37 cellular contexts compared by ENCODE assay signal in the genomic region with DNA sequence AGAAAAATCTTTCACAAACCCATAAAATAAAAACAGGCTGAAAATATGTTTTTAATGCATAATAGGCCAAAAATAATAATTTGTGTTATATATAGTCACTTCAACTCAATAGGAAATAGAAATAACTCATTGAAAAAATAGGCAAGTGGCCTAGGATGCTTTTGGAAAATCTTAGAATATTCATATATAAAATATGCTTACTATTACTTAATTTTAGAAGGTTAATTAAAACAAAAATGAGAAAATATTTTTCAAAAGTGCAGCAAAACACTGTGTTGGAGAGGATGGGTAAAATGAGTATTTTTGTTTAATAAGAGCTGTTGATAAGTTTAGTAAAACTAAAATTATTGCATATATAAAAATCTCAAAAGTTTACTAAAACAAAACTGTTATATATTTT.
"Had no signal": no experiment of that assay in that cellular context is flagged by ENCODE, and none has a peak within 500 bp of the region (broad histone marks: within the 10 kb centered on the region; RNA-seq: fewer than 3 reads in every experiment).

No MANE protein-coding gene starts in this region.

- ATAC-seq: activated CD8-positive, alpha-beta T cell treated with anti-CD3 and anti-CD28 coated beads, Interleukin-2, amount 10 ng/mL, durations not matched to agents 7 days and 5 days; activated naive CD8-positive, alpha-beta T cell treated with anti-CD3 and anti-CD28 coated beads, Interleukin-2, amount 50 U/mL, for 24 hours; activated T-cell treated with anti-CD3 and anti-CD28 coated beads, Interleukin-2, amount 50 U/mL, for 4 hours; activated T-cell treated with anti-CD3 and anti-CD28 coated beads, Interleukin-2, amount 50 U/mL, for 72 hours; activated T-helper 17 cell treated with anti-CD3 and anti-CD28 coated beads, Interleukin-2, amount 50 U/mL, for 72 hours had no signal

- H3K9me3 Mint-ChIP-seq: activated B cell treated with CpG ODN at 0.5 μM for 24 hours; activated CD4-positive, alpha-beta T cell treated with anti-CD3 and anti-CD28 coated beads, Interleukin-2, amount 10 ng/mL, durations not matched to agents 24 days and 14 days; activated naive CD4-positive, alpha-beta T cell treated with anti-CD3 and anti-CD28 coated beads for 36 hours; activated naive CD8-positive, alpha-beta T cell treated with anti-CD3 and anti-CD28 coated beads, Interleukin-2, amount 10 ng/mL, durations not matched to agents 7 days and 5 days; activated naive CD8-positive, alpha-beta T cell treated with anti-CD3 and anti-CD28 coated beads, Interleukin-2, amount 50 U/mL, for 24 hours; activated T-helper 1 cell treated with anti-CD3 and anti-CD28 coated beads, Interleukin-12 subunit alpha, Interleukin-12 subunit beta, Interleukin-2, Interleukin-4 antibody, amounts not matched to agents 30 ng/mL and 10 ng/mL and 1 ng/mL, durations not matched to agents 14 hours and 24 hours and 36 hours; T-helper 1 cell treated with Interleukin-12 subunit alpha and Interleukin-12 subunit beta and Interleukin-4 antibody, amounts not matched to agents 30 μg/mL and 1 μg/mL, for 36 hours; T-helper 2 cell treated with Interferon-gamma antibody and Interleukin-4, amounts not matched to agents 5 μg/mL and 100 μg/mL, for 36 hours had no signal

- H3K4me1 ChIP-seq: ascending aorta had no signal

- H3K9me3 ChIP-seq: ascending aorta had no signal

- H3K36me3 ChIP-seq: ascending aorta, cardiac muscle cell had no signal

- H3K27ac Mint-ChIP-seq: activated B cell treated with CpG ODN at 0.5 μM for 24 hours; activated CD4-positive, alpha-beta memory T cell treated with anti-CD3 and anti-CD28 coated beads, Interleukin-2, amount 10 ng/mL, durations not matched to agents 7 days and 5 days; activated CD4-positive, alpha-beta T cell treated with anti-CD3 and anti-CD28 coated beads, Interleukin-2, amount 10 ng/mL, durations not matched to agents 24 days and 14 days; activated CD8-positive, alpha-beta T cell treated with anti-CD3 and anti-CD28 coated beads, Interleukin-2, amount 10 ng/mL, durations not matched to agents 7 days and 5 days; activated naive CD4-positive, alpha-beta T cell treated with anti-CD3 and anti-CD28 coated beads for 36 hours; activated naive CD8-positive, alpha-beta T cell; activated naive CD8-positive, alpha-beta T cell treated with anti-CD3 and anti-CD28 coated beads, Interleukin-2, amount 10 ng/mL, durations not matched to agents 7 days and 5 days; activated naive CD8-positive, alpha-beta T cell treated with anti-CD3 and anti-CD28 coated beads, Interleukin-2, amount 50 U/mL, for 24 hours; activated T-cell treated with anti-CD3 and anti-CD28 coated beads, Interleukin-2, amount 50 U/mL, for 72 hours; activated T-helper 1 cell treated with anti-CD3 and anti-CD28 coated beads, Interleukin-12 subunit alpha, Interleukin-12 subunit beta, Interleukin-2, Interleukin-4 antibody, amounts not matched to agents 30 ng/mL and 10 ng/mL and 1 ng/mL, durations not matched to agents 14 hours and 24 hours and 36 hours; activated T-helper 17 cell treated with anti-CD3 and anti-CD28 coated beads, Interleukin-2, amount 50 U/mL, for 72 hours; brain; T-helper 1 cell treated with Interleukin-12 subunit alpha and Interleukin-12 subunit beta and Interleukin-4 antibody, amounts not matched to agents 30 μg/mL and 1 μg/mL, for 36 hours; T-helper 2 cell treated with Interferon-gamma antibody and Interleukin-4, amounts not matched to agents 5 μg/mL and 100 μg/mL, for 36 hours had no signal

- H3K36me3 Mint-ChIP-seq: activated naive CD8-positive, alpha-beta T cell; activated naive CD8-positive, alpha-beta T cell treated with anti-CD3 and anti-CD28 coated beads, Interleukin-2, amount 10 ng/mL, durations not matched to agents 7 days and 5 days; brain had no signal

- FAIRE-seq: bronchial epithelial cell, TTC549 had no signal

- H3K4me3 ChIP-seq: ascending aorta, cardiac muscle cell had no signal

- DNase-seq: activated B cell treated with CpG ODN at 0.5 μM for 24 hours; activated CD4-positive, alpha-beta memory T cell treated with anti-CD3 and anti-CD28 coated beads, Interleukin-2, amount 10 ng/mL, durations not matched to agents 7 days and 5 days; activated CD4-positive, alpha-beta T cell treated with anti-CD3 and anti-CD28 coated beads for 4 hours; activated CD4-positive, alpha-beta T cell treated with anti-CD3 and anti-CD28 coated beads, Interleukin-2, amount 10 ng/mL, durations not matched to agents 24 days and 14 days; activated CD4-positive, alpha-beta T cell treated with anti-CD3 and anti-CD28 coated beads, Interleukin-2, amount 50 U/mL, for 48 hours; activated CD4-positive, CD25-positive, alpha-beta regulatory T cell treated with anti-CD3 and anti-CD28 coated beads, Interleukin-2, amount 50 U/mL, for 72 hours; activated CD8-positive, alpha-beta memory T cell treated with anti-CD3 and anti-CD28 coated beads, Interleukin-2, amount 50 U/mL, for 4 hours; activated CD8-positive, alpha-beta T cell treated with anti-CD3 and anti-CD28 coated beads, Interleukin-2, amount 10 ng/mL, durations not matched to agents 7 days and 5 days; activated effector memory CD4-positive, alpha-beta T cell treated with anti-CD3 and anti-CD28 coated beads, Interleukin-2, amount 50 U/mL, for 16 hours; activated gamma-delta T cell treated with Interleukin-2 at 50 U/mL for 16 hours; activated naive CD4-positive, alpha-beta T cell; activated naive CD4-positive, alpha-beta T cell treated with anti-CD3 and anti-CD28 coated beads for 36 hours; activated naive CD4-positive, alpha-beta T cell treated with anti-CD3 and anti-CD28 coated beads, Interleukin-2, amount 50 U/mL, for 16 hours; activated naive CD8-positive, alpha-beta T cell treated with anti-CD3 and anti-CD28 coated beads, Interleukin-2, amount 10 ng/mL, durations not matched to agents 7 days and 5 days; activated naive CD8-positive, alpha-beta T cell treated with anti-CD3 and anti-CD28 coated beads, Interleukin-2, amount 50 U/mL, for 24 hours; activated T-cell treated with anti-CD3 and anti-CD28 coated beads for 4 hours; activated T-cell treated with anti-CD3 and anti-CD28 coated beads, Interleukin-2, amount 50 U/mL, for 1 hour; activated T-cell treated with anti-CD3 and anti-CD28 coated beads, Interleukin-2, amount 50 U/mL, for 4 hours; activated T-cell treated with anti-CD3 and anti-CD28 coated beads, Interleukin-2, amount 50 U/mL, for 72 hours; amygdala; anterior cingulate cortex; caudate nucleus; cerebellar nuclear complex; T-helper 1 cell; T-helper 2 cell; T-helper 9 cell had no signal

- H3K27ac ChIP-seq: ascending aorta, cardiac muscle cell, VCaP had no signal
